Comparison of ENCODE assay signal across 8 cellular contexts in genomic region chr1:160031368-160032164, GRCh38. TPM values are rescaled to one million over a fixed set of nuclear protein-coding genes. Genes with fewer than 3 reads are reported as not detected.
DNase-seq lines count a peak whose midpoint lies in the region; ATAC-seq and TF ChIP-seq lines count a peak whose summit lies in the region.

Gene PIGM (minus strand): TSS chr1:160031990. CDS start chr1:160031739, 251 bp downstream.

- peak; percentile 24 to 47 for TF ChIP-seq RAD21 in liver (IDR thresholded peaks at IDR 0.05)

- peak within 1 kb of the TSS; percentile 89 to 98 (median 96) for H3K4me3 ChIP-seq in liver (ENCODE audit: low read depth in 1 of 3, low read length in 3 of 3)

- WGBS in liver: under 1% methylated on average over 60 of the region's 60 CpGs

- no peak for TF ChIP-seq CTCF in liver (IDR thresholded peaks at IDR 0.05; ENCODE audit: low read depth, low read length, missing input control)

- no peaks in the 10 kb centered on the region for H3K27me3 ChIP-seq in liver (ENCODE audit: control insufficient read depth in 4 of 4, insufficient read depth in 4 of 4, low read length in 3 of 4)

- H3K9me3 ChIP-seq in liver (ENCODE audit: control insufficient read depth in 4 of 4, low read length in 3 of 4): no peaks in the 10 kb centered on the region

- peaks cover 1 to 22% (median 11%) of the 10 kb centered on the region in 4 donors for H3K4me1 ChIP-seq in liver (ENCODE audit: control insufficient read depth in 4 of 4, insufficient read depth in 4 of 4, low read length in 3 of 4)

- peak within 1 kb of the TSS; percentile 80 to 94 for H3K9ac ChIP-seq in liver (ENCODE audit: low read depth in 1 of 2, low read length in 2 of 2)

- H3K27ac ChIP-seq in liver (ENCODE audit: low read depth in 1 of 2, low read length in 2 of 2): peak within 1 kb of the TSS; percentile 70 to 75

- H3K36me3 ChIP-seq in liver (ENCODE audit: control insufficient read depth in 4 of 4, insufficient read depth in 3 of 4, low read depth in 1 of 4, low read length in 3 of 4): no peaks in the 10 kb centered on the region

- ATAC-seq in GM19397 (IDR thresholded peaks at IDR 0.05; ENCODE audit: unreplicated experiment) (peak; percentile 94), HG03565 (IDR thresholded peaks at IDR 0.05; ENCODE audit: unreplicated experiment) (peak; percentile 94)

- peak; percentile 94 for DNase-seq in CD1c-positive myeloid dendritic cell (ENCODE audit: extremely low spot score)
- DNase-seq in NCI-H748 treated with DMSO at 0.1 percent for 48 hours (lab: John Stamatoyannopoulos, UW): peak; percentile 90
- DNase-seq in activated CD4-positive, alpha-beta T cell treated with anti-CD3 and anti-CD28 coated beads, Interleukin-2, amount 50 U/mL, for 4 hours: peak; percentile 90 to 91
- DNase-seq in dermis blood vessel endothelial cell: peak; percentile 82
- peak; percentile 93 for DNase-seq in stimulated activated CD4-positive, alpha-beta T cell treated with anti-CD3 and anti-CD28 coated beads, Interleukin-4, amount 100 ng/mL, for 1 hour

TF ChIP-seq in liver, 16 proteins besides CTCF, POLR2A, EP300 and RAD21:
- TF ChIP-seq, protein P1, sequence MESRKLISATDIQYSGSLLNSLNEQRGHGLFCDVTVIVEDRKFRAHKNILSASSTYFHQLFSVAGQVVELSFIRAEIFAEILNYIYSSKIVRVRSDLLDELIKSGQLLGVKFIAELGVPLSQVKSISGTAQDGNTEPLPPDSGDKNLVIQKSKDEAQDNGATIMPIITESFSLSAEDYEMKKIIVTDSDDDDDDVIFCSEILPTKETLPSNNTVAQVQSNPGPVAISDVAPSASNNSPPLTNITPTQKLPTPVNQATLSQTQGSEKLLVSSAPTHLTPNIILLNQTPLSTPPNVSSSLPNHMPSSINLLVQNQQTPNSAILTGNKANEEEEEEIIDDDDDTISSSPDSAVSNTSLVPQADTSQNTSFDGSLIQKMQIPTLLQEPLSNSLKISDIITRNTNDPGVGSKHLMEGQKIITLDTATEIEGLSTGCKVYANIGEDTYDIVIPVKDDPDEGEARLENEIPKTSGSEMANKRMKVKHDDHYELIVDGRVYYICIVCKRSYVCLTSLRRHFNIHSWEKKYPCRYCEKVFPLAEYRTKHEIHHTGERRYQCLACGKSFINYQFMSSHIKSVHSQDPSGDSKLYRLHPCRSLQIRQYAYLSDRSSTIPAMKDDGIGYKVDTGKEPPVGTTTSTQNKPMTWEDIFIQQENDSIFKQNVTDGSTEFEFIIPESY (IDR thresholded peaks at IDR 0.05): peak; percentile 67
- peak; percentile 29 to 62 for TF ChIP-seq RXRA (IDR thresholded peaks at IDR 0.05)
- peak; percentile 10 for TF ChIP-seq FOXA1 (IDR thresholded peaks at IDR 0.05)
- TF ChIP-seq FOXA2 (IDR thresholded peaks at IDR 0.05): no peak
- peak; percentile 87 for TF ChIP-seq YY1 (IDR thresholded peaks at IDR 0.05)
- peak; percentile 24 for TF ChIP-seq NR2F2 (IDR thresholded peaks at IDR 0.05)
- no peak for TF ChIP-seq JUND (IDR thresholded peaks at IDR 0.05)
- TF ChIP-seq, protein P2, sequence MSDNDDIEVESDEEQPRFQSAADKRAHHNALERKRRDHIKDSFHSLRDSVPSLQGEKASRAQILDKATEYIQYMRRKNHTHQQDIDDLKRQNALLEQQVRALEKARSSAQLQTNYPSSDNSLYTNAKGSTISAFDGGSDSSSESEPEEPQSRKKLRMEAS (IDR thresholded peaks at IDR 0.05): peak; percentile 86
- peak; percentile 36 for TF ChIP-seq TAF1 (conservative IDR thresholded peaks at IDR 0.05)
- TF ChIP-seq HNF4A (conservative IDR thresholded peaks at IDR 0.05): peak; percentile 20 to 33
- peak; percentile 44 for TF ChIP-seq REST (IDR thresholded peaks at IDR 0.05)
- TF ChIP-seq GABPA (IDR thresholded peaks at IDR 0.05 in 1 of 2, conservative IDR thresholded peaks at IDR 0.05 in 1 of 2): peak; percentile 95 to 98
- TF ChIP-seq, protein P3, sequence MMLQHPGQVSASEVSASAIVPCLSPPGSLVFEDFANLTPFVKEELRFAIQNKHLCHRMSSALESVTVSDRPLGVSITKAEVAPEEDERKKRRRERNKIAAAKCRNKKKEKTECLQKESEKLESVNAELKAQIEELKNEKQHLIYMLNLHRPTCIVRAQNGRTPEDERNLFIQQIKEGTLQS (IDR thresholded peaks at IDR 0.05): no peak
- peak; percentile 71 for TF ChIP-seq SP1 (IDR thresholded peaks at IDR 0.05)
- peak; percentile 79 to 83 for TF ChIP-seq EGR1 (IDR thresholded peaks at IDR 0.05; ENCODE audit: low read depth in 2 of 2)
- no peak for TF ChIP-seq HNF4G (IDR thresholded peaks at IDR 0.05)

RNA-seq across cellular contexts. Expression of gene PIGM, which starts in this region (rescaled TPM):
- total RNA-seq in dermis blood vessel endothelial cell: 2.6 and 3.5 TPM in 2 replicates
- 1 to 10 TPM; 3.5 to 3.8 TPM for total RNA-seq in liver
- polyA plus RNA-seq in liver: 1 to 10 TPM; 2.9 to 4.2 TPM

Comparison
In these comparisons a context has a peak if more than half of its experiments do, and no peak if none do; other contexts are left out.
1. Peak in every context shown above with its lines: DNase-seq, ATAC-seq, H3K4me3 ChIP-seq and H3K27ac ChIP-seq.